In the genomic region with DNA sequence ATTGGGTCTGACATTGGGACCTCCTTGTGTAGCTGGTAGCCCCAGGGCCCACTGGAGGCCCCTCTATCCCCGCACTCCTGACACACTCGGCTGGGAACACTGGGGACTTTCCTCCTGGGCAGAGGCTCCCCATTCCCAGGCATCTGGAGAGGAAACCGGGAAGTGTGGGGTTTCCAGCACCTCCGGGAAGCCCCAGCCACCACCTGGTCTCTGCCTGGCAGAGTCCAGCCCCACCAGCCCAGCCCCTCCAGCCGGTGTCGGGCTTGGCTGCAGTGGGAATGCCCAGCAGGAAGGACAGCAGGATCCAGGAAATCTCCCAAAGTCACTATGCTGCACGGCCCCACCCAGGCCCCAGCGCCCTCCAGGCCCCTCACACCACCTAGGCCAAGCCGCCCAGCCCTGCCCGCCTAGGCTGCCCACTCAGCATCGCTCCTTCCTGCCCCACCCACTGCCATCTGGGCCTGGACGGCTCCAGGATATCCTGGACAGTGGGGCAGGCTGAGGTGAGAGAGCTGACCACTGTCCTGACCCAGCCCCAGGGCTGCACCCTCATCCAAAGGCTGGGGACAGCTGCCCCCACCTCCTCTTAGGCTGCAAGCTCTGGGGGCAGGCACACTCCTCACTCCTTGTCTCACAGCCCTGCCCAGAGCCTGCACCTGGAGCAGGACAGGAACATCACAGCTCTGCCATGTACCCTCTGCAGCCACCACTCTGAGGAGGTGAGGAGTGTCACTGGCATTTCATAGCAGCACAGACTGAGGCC, we compare ENCODE assay signal across 1 cellular context.
TF ChIP-seq lines count a peak whose summit lies in the region.

No MANE protein-coding gene starts in this region.

TF ChIP-seq in GM23338, 12 proteins besides CTCF, POLR2A, EP300 and RAD21 (continued from another document):
- TF ChIP-seq, protein P1, sequence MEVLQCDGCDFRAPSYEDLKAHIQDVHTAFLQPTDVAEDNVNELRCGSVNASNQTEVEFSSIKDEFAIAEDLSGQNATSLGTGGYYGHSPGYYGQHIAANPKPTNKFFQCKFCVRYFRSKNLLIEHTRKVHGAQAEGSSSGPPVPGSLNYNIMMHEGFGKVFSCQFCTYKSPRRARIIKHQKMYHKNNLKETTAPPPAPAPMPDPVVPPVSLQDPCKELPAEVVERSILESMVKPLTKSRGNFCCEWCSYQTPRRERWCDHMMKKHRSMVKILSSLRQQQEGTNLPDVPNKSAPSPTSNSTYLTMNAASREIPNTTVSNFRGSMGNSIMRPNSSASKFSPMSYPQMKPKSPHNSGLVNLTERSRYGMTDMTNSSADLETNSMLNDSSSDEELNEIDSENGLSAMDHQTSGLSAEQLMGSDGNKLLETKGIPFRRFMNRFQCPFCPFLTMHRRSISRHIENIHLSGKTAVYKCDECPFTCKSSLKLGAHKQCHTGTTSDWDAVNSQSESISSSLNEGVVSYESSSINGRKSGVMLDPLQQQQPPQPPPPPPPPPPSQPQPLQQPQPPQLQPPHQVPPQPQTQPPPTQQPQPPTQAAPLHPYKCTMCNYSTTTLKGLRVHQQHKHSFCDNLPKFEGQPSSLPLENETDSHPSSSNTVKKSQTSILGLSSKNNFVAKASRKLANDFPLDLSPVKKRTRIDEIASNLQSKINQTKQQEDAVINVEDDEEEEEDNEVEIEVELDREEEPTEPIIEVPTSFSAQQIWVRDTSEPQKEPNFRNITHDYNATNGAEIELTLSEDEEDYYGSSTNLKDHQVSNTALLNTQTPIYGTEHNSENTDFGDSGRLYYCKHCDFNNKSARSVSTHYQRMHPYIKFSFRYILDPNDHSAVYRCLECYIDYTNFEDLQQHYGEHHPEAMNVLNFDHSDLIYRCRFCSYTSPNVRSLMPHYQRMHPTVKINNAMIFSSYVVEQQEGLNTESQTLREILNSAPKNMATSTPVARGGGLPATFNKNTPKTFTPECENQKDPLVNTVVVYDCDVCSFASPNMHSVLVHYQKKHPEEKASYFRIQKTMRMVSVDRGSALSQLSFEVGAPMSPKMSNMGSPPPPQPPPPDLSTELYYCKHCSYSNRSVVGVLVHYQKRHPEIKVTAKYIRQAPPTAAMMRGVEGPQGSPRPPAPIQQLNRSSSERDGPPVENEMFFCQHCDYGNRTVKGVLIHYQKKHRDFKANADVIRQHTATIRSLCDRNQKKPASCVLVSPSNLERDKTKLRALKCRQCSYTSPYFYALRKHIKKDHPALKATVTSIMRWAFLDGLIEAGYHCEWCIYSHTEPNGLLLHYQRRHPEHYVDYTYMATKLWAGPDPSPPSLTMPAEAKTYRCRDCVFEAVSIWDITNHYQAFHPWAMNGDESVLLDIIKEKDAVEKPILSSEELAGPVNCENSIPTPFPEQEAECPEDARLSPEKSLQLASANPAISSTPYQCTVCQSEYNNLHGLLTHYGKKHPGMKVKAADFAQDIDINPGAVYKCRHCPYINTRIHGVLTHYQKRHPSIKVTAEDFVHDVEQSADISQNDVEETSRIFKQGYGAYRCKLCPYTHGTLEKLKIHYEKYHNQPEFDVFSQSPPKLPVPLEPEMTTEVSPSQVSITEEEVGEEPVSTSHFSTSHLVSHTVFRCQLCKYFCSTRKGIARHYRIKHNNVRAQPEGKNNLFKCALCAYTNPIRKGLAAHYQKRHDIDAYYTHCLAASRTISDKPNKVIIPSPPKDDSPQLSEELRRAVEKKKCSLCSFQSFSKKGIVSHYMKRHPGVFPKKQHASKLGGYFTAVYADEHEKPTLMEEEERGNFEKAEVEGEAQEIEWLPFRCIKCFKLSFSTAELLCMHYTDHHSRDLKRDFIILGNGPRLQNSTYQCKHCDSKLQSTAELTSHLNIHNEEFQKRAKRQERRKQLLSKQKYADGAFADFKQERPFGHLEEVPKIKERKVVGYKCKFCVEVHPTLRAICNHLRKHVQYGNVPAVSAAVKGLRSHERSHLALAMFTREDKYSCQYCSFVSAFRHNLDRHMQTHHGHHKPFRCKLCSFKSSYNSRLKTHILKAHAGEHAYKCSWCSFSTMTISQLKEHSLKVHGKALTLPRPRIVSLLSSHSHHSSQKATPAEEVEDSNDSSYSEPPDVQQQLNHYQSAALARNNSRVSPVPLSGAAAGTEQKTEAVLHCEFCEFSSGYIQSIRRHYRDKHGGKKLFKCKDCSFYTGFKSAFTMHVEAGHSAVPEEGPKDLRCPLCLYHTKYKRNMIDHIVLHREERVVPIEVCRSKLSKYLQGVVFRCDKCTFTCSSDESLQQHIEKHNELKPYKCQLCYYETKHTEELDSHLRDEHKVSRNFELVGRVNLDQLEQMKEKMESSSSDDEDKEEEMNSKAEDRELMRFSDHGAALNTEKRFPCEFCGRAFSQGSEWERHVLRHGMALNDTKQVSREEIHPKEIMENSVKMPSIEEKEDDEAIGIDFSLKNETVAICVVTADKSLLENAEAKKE (CRISPR knock-in tag; IDR thresholded peaks at IDR 0.05) = no peak
- TF ChIP-seq POLR2AphosphoS5 (IDR thresholded peaks at IDR 0.05; ENCODE audit: low read depth) (no peak), ETS1 (IDR thresholded peaks at IDR 0.05) (no peak), CREB1 (CRISPR knock-in tag; IDR thresholded peaks at IDR 0.05; ENCODE audit: low read depth) (no peak), EZH2 (IDR thresholded peaks at IDR 0.05; ENCODE audit: low read depth, unreplicated experiment) (no peak), NANOG (IDR thresholded peaks at IDR 0.05; ENCODE audit: borderline replicate concordance) (no peak), STAT1 (IDR thresholded peaks at IDR 0.05; ENCODE audit: unreplicated experiment) (no peak), ZNF114 (CRISPR knock-in tag; IDR thresholded peaks at IDR 0.05) (no peak), JUNB (IDR thresholded peaks at IDR 0.05; ENCODE audit: unreplicated experiment) (no peak)
